1 cellular context compared by ENCODE assay signal in genomic region chr1:235160965-235161684, GRCh38.
TF ChIP-seq lines count a peak whose summit lies in the region.

TSS of gene RBM34 (minus strand) at chr1:235161250. CDS start at chr1:235161226, 24 bp downstream.

TF ChIP-seq in K562, 482 proteins besides CTCF, POLR2A, EP300 and RAD21 (continued from another document and continues in another):
- no peak for TF ChIP-seq BCLAF1 (IDR thresholded peaks at IDR 0.05; ENCODE audit: borderline replicate concordance in 1 of 2, control insufficient read depth in 1 of 2, low read depth in 2 of 2, low read length in 1 of 2)
- TF ChIP-seq THRA (IDR thresholded peaks at IDR 0.05), result no peak
- TF ChIP-seq TRIM28 (IDR thresholded peaks at IDR 0.05), result peak; percentile 29; the same call in 1 of the 2 replicates
- TF ChIP-seq PBX2 (CRISPR knock-in tag; IDR thresholded peaks at IDR 0.05; ENCODE audit: low read depth), result no peak
- no peak for TF ChIP-seq PBX2 (tag; conservative IDR thresholded peaks at IDR 0.05; ENCODE audit: low read depth)
- TF ChIP-seq BHLHE40 (IDR thresholded peaks at IDR 0.05; ENCODE audit: low read length), result peak; percentile 65
- no peak for TF ChIP-seq ZBTB34 (CRISPR knock-in tag; IDR thresholded peaks at IDR 0.05)
- no peak for TF ChIP-seq FOXM1 (IDR thresholded peaks at IDR 0.05; ENCODE audit: low read depth)
- TF ChIP-seq FOXM1 (CRISPR knock-in tag; IDR thresholded peaks at IDR 0.05; ENCODE audit: low read depth), result no peak
- TF ChIP-seq SP2 (IDR thresholded peaks at IDR 0.05; ENCODE audit: extremely low read depth, low read depth, low read length, poor library complexity, severe bottlenecking), result no peak
- 0 out of 2 replicates have a peak, but pooled peaks have one; percentile 27 for TF ChIP-seq GMEB1 (CRISPR knock-in tag; IDR thresholded peaks at IDR 0.05)
- TF ChIP-seq HNRNPH1 (optimal IDR thresholded peaks at IDR 0.05; ENCODE audit: low read depth, low read length), result no peak
- TF ChIP-seq HLTF (IDR thresholded peaks at IDR 0.05), result 0 out of 2 replicates have a peak, but pooled peaks have one; percentile 51
- no peak for TF ChIP-seq STAT5B (CRISPR knock-in tag; IDR thresholded peaks at IDR 0.05)
- TF ChIP-seq ZNF717 (CRISPR knock-in tag; IDR thresholded peaks at IDR 0.05), result no peak
- TF ChIP-seq SNAPC5 (CRISPR knock-in tag; IDR thresholded peaks at IDR 0.05), result no peak
- no peak; the same call in none of the 2 replicates for TF ChIP-seq MBD2 (IDR thresholded peaks at IDR 0.05; ENCODE audit: borderline replicate concordance, low read depth)
- TF ChIP-seq ZBTB2 (IDR thresholded peaks at IDR 0.05), result no peak; the same call in 1 of the 2 replicates
- TF ChIP-seq RBM15 (IDR thresholded peaks at IDR 0.05; ENCODE audit: insufficient read depth, low read length), result no peak
- peak; percentile 65 for TF ChIP-seq SMARCA4 (IDR thresholded peaks at IDR 0.05)
- TF ChIP-seq OTX1 (CRISPR knock-in tag; IDR thresholded peaks at IDR 0.05), result peak; percentile 92
- TF ChIP-seq POLR2AphosphoS5 (IDR thresholded peaks at IDR 0.05; ENCODE audit: control insufficient read depth, insufficient read depth, low read depth, low read length), result peak; percentile 99
- no peak for TF ChIP-seq POU5F1 (IDR thresholded peaks at IDR 0.05; ENCODE audit: borderline replicate concordance, low read depth, low read length, partially characterized antibody)
- TF ChIP-seq ELK1 (CRISPR knock-in tag; IDR thresholded peaks at IDR 0.05), result no peak
- peak; percentile 40; the same call in 1 of the 2 replicates for TF ChIP-seq TCF3 (CRISPR knock-in tag; IDR thresholded peaks at IDR 0.05)
- TF ChIP-seq IFI16 (CRISPR knock-in tag; IDR thresholded peaks at IDR 0.05), result peak; percentile 72; the same call in 1 of the 2 replicates
- TF ChIP-seq MCM7 (IDR thresholded peaks at IDR 0.05), result 0 out of 4 replicates have a peak, but pooled peaks of 1 of the 2 experiments have one; percentile 43
- 0 out of 2 replicates have a peak, but pooled peaks have one; percentile 16 for TF ChIP-seq ZNF75A (CRISPR knock-in tag; IDR thresholded peaks at IDR 0.05)
- TF ChIP-seq NCOA1 (IDR thresholded peaks at IDR 0.05; ENCODE audit: low read depth), result peak; percentile 62; the same call in 1 of the 2 replicates
- TF ChIP-seq HCFC1 (IDR thresholded peaks at IDR 0.05; ENCODE audit: low read depth, low read length), result peak; percentile 67
- peak; percentile 1; the same call in 1 of the 2 replicates for TF ChIP-seq KLF16 (IDR thresholded peaks at IDR 0.05)
- no peak; the same call in 1 of the 2 replicates for TF ChIP-seq NFE2 (IDR thresholded peaks at IDR 0.05; ENCODE audit: low read depth)
- peak; percentile 93 for TF ChIP-seq ARID4B (CRISPR knock-in tag; IDR thresholded peaks at IDR 0.05)
- TF ChIP-seq STAT6 (CRISPR knock-in tag; IDR thresholded peaks at IDR 0.05), result no peak
- TF ChIP-seq NR4A1 (CRISPR knock-in tag; IDR thresholded peaks at IDR 0.05), result no peak
- TF ChIP-seq NR4A1 (tag; IDR thresholded peaks at IDR 0.05), result no peak
- no peak for TF ChIP-seq TSC22D4 (tag; IDR thresholded peaks at IDR 0.05)
- no peak for TF ChIP-seq ZNF217 (CRISPR knock-in tag; IDR thresholded peaks at IDR 0.05)
- TF ChIP-seq ZNF134 (CRISPR knock-in tag; conservative IDR thresholded peaks at IDR 0.05), result no peak
- no peak for TF ChIP-seq MIER1 (IDR thresholded peaks at IDR 0.05; ENCODE audit: low read depth)
